ENCODE assay signal across 8 cellular contexts in genomic region chr10:72261323-72262018, GRCh38. TPM values are rescaled to one million over a fixed set of nuclear protein-coding genes. Genes with fewer than 3 reads are reported as not detected.
DNase-seq lines count a peak whose midpoint lies in the region; ATAC-seq and TF ChIP-seq lines count a peak whose summit lies in the region.

No MANE protein-coding gene starts in this region.

- H3K36me3 Mint-ChIP-seq in IgD-negative memory B cell, result peaks cover 3% of the 10 kb centered on the region
- H3K36me3 Mint-ChIP-seq in activated naive CD4-positive, alpha-beta T cell treated with anti-CD3 and anti-CD28 coated beads for 36 hours (ENCODE audit: low read depth), result no peaks in the 10 kb centered on the region

- H3K4me3 Mint-ChIP-seq in IgD-negative memory B cell, result peak overlapping the region; percentile 89 to 97 (median 93)
- H3K4me3 Mint-ChIP-seq in activated naive CD4-positive, alpha-beta T cell treated with anti-CD3 and anti-CD28 coated beads for 36 hours, result peak overlapping the region; percentile 81

- H3K4me1 Mint-ChIP-seq in IgD-negative memory B cell, result peaks cover 44 to 46% (median 45%) of the 10 kb centered on the region in 3 donors
- H3K4me1 Mint-ChIP-seq in activated naive CD4-positive, alpha-beta T cell treated with anti-CD3 and anti-CD28 coated beads for 36 hours (ENCODE audit: low read depth), result peaks cover 59% of the 10 kb centered on the region

- intact Hi-C loops in activated naive CD4-positive, alpha-beta T cell treated with anti-CD3 and anti-CD28 coated beads for 36 hours (cut with micrococcal nuclease), result loop anchor here (1.0 to 2.0 kb wide), 9 partner anchors 12 to 173 kb away; partner anchors contain the start of genes DDIT4 and SPOCK2

- no peaks in the 10 kb centered on the region for H3K27me3 Mint-ChIP-seq in IgD-negative memory B cell
- H3K27me3 Mint-ChIP-seq in activated naive CD4-positive, alpha-beta T cell treated with anti-CD3 and anti-CD28 coated beads for 36 hours (ENCODE audit: low read depth), result no peaks in the 10 kb centered on the region

- CTCF ChIA-PET in activated naive CD4-positive, alpha-beta T cell treated with anti-CD3 and anti-CD28 coated beads for 36 hours (lab: Charles Lee), result interaction anchor here (0.6 to 2.7 kb wide), 9 partner anchors 11 to 212 kb away, joined by 3 to 9 read pairs (median 4); no protein-coding TSS in a partner anchor

- H3K4me3 ChIP-seq in GM12865 (ENCODE audit: low read depth, low read length) (peak overlapping the region; percentile 72), iPS-11a (ENCODE audit: low read depth, low read length) (peak overlapping the region; percentile 35)

- DNase-seq in GM12865 (ENCODE audit: low read depth), result peak; percentile 93
- peak; percentile 90 for DNase-seq in activated naive CD4-positive, alpha-beta T cell treated with anti-CD3 and anti-CD28 coated beads for 36 hours
- peak; percentile 57 to 58 for DNase-seq in stimulated activated CD4-positive, alpha-beta T cell treated with anti-CD3 and anti-CD28 coated beads, Interleukin-15, amount 100 ng/mL, for 48 hours (ENCODE audit: low read depth in 2 of 2)
- DNase-seq in cerebellar cortex (ENCODE audit: low spot score), result no peak
- no peak for DNase-seq in GM03348 (ENCODE audit: low spot score)

- no peaks in the 10 kb centered on the region for H3K9me3 Mint-ChIP-seq in IgD-negative memory B cell
- no peaks in the 10 kb centered on the region for H3K9me3 Mint-ChIP-seq in activated naive CD4-positive, alpha-beta T cell treated with anti-CD3 and anti-CD28 coated beads for 36 hours

- peak overlapping the region; percentile 82 to 95 (median 94) for H3K27ac Mint-ChIP-seq in IgD-negative memory B cell
- peak overlapping the region; percentile 99 for H3K27ac Mint-ChIP-seq in activated naive CD4-positive, alpha-beta T cell treated with anti-CD3 and anti-CD28 coated beads for 36 hours

- ATAC-seq in GM21528 (IDR thresholded peaks at IDR 0.05; ENCODE audit: low FRiP score, unreplicated experiment), result peak; percentile 51

- no peak for TF ChIP-seq CTCF in GM12865 (IDR thresholded peaks at IDR 0.05; ENCODE audit: insufficient read depth, low read depth, low read length, missing control alignments)

RNA-seq across cellular contexts. Expression of gene DDIT4, which starts 12.3 kb away (rescaled TPM):
- 79.9 TPM for polyA plus RNA-seq in IgD-negative memory B cell
- total RNA-seq in activated naive CD4-positive, alpha-beta T cell treated with anti-CD3 and anti-CD28 coated beads for 36 hours, result 100 to 1,000 TPM; 684 to 689 TPM

RNA-seq across cellular contexts. Expression of gene ASCC1, which starts 45.4 kb away (rescaled TPM):
- polyA plus RNA-seq in IgD-negative memory B cell, result 24.8 TPM
- total RNA-seq in activated naive CD4-positive, alpha-beta T cell treated with anti-CD3 and anti-CD28 coated beads for 36 hours, result 10 to 100 TPM; 61.6 to 68.5 TPM

RNA-seq across cellular contexts. Expression of gene ANAPC16, which starts 45.7 kb away (rescaled TPM):
- polyA plus RNA-seq in IgD-negative memory B cell, result 426 TPM
- total RNA-seq in activated naive CD4-positive, alpha-beta T cell treated with anti-CD3 and anti-CD28 coated beads for 36 hours, result 100 to 1,000 TPM; 127 to 128 TPM

Comparison
In these comparisons a context has a peak if more than half of its experiments do, and no peak if none do; other contexts are left out.
1. DNase-seq: peak in GM12865 (single experiment), activated naive CD4-positive, alpha-beta T cell treated with anti-CD3 and anti-CD28 coated beads for 36 hours (single experiment) and stimulated activated CD4-positive, alpha-beta T cell treated with anti-CD3 and anti-CD28 coated beads, Interleukin-15, amount 100 ng/mL, for 48 hours (2 of 2); none in cerebellar cortex (single experiment) and GM03348 (single experiment).